In the genomic region with DNA sequence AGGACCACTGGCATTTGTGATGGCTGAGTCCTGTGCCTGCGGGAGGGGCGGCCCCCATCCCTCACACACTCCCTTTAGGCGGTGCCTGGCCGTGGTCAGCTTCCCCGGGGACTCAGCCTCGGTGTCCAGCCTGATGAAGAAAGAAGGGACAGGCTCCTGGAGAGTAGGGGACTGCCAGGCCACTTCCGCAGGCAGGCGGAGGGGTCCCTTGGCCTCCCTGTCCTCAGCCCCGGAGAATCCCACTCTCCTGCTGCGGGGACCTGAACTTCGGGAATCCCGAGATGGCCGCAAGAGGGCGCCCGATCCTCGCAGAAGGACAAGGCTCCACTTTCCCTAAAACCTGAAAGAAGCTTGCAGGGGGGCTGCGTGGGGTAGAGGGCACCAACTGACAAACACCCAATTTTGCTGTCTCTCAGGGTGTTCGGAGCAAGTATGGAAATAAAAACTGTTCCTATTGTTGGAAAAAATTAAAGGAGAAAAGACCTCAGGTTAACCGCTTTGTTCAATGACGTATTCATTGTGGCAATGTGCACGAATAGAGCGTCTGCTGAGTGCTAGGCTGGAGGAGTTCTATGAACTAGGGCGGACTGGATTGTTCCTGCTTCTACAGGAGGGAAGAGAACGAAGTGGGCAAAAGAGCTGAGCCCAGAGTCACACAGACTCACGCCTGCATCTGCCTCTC, we compare ENCODE assay signal across 1 cellular context.
TF ChIP-seq lines count a peak whose summit lies in the region.

No MANE protein-coding gene starts in this region.

TF ChIP-seq in HEK293, 187 proteins besides CTCF, POLR2A, EP300 and RAD21 (continued from another document):
- TF ChIP-seq, protein P1, sequence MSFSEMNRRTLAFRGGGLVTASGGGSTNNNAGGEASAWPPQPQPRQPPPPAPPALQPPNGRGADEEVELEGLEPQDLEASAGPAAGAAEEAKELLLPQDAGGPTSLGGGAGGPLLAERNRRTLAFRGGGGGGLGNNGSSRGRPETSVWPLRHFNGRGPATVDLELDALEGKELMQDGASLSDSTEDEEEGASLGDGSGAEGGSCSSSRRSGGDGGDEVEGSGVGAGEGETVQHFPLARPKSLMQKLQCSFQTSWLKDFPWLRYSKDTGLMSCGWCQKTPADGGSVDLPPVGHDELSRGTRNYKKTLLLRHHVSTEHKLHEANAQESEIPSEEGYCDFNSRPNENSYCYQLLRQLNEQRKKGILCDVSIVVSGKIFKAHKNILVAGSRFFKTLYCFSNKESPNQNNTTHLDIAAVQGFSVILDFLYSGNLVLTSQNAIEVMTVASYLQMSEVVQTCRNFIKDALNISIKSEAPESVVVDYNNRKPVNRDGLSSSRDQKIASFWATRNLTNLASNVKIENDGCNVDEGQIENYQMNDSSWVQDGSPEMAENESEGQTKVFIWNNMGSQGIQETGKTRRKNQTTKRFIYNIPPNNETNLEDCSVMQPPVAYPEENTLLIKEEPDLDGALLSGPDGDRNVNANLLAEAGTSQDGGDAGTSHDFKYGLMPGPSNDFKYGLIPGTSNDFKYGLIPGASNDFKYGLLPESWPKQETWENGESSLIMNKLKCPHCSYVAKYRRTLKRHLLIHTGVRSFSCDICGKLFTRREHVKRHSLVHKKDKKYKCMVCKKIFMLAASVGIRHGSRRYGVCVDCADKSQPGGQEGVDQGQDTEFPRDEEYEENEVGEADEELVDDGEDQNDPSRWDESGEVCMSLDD (tag by site-specific recombination; IDR thresholded peaks at IDR 0.05): 0 out of 2 replicates have a peak, but pooled peaks have one; percentile 15
- TF ChIP-seq GLIS2 (tag by site-specific recombination; IDR thresholded peaks at IDR 0.05) (peak; percentile 56; the same call in 1 of the 2 replicates), ZNF600 (tag by site-specific recombination; IDR thresholded peaks at IDR 0.05) (peak; percentile 40; the same call in 1 of the 2 replicates), KLF10 (tag by site-specific recombination; IDR thresholded peaks at IDR 0.05) (no peak), ZNF394 (tag by site-specific recombination; IDR thresholded peaks at IDR 0.05; ENCODE audit: borderline replicate concordance) (no peak), GLI2 (tag by site-specific recombination; IDR thresholded peaks at IDR 0.05; ENCODE audit: borderline replicate concordance, low read depth) (no peak), ZNF654 (tag by site-specific recombination; IDR thresholded peaks at IDR 0.05; ENCODE audit: low read depth) (peak; percentile 90), ZNF76 (tag by site-specific recombination; IDR thresholded peaks at IDR 0.05; ENCODE audit: borderline replicate concordance, low read depth) (no peak), OVOL3 (tag by site-specific recombination; IDR thresholded peaks at IDR 0.05) (no peak), ZNF660 (tag by site-specific recombination; IDR thresholded peaks at IDR 0.05) (peak; percentile 58), REPIN1 (tag by site-specific recombination; IDR thresholded peaks at IDR 0.05; ENCODE audit: low read depth) (no peak), GLIS1 (tag by site-specific recombination; IDR thresholded peaks at IDR 0.05) (peak; percentile 71), ZBTB8A (tag by site-specific recombination; IDR thresholded peaks at IDR 0.05) (peak; percentile 37; the same call in 1 of the 2 replicates), MYNN (tag by site-specific recombination; IDR thresholded peaks at IDR 0.05; ENCODE audit: borderline replicate concordance) (no peak), ZNF623 (tag by site-specific recombination; IDR thresholded peaks at IDR 0.05) (no peak), KLF1 (tag by site-specific recombination; IDR thresholded peaks at IDR 0.05) (no peak)
- TF ChIP-seq, protein P2, sequence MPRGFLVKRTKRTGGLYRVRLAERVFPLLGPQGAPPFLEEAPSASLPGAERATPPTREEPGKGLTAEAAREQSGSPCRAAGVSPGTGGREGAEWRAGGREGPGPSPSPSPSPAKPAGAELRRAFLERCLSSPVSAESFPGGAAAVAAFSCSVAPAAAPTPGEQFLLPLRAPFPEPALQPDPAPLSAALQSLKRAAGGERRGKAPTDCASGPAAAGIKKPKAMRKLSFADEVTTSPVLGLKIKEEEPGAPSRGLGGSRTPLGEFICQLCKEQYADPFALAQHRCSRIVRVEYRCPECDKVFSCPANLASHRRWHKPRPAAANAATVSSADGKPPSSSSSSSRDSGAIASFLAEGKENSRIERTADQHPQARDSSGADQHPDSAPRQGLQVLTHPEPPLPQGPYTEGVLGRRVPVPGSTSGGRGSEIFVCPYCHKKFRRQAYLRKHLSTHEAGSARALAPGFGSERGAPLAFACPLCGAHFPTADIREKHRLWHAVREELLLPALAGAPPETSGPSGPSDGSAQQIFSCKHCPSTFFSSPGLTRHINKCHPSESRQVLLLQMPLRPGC (tag by site-specific recombination; IDR thresholded peaks at IDR 0.05): no peak
- TF ChIP-seq, protein P3, sequence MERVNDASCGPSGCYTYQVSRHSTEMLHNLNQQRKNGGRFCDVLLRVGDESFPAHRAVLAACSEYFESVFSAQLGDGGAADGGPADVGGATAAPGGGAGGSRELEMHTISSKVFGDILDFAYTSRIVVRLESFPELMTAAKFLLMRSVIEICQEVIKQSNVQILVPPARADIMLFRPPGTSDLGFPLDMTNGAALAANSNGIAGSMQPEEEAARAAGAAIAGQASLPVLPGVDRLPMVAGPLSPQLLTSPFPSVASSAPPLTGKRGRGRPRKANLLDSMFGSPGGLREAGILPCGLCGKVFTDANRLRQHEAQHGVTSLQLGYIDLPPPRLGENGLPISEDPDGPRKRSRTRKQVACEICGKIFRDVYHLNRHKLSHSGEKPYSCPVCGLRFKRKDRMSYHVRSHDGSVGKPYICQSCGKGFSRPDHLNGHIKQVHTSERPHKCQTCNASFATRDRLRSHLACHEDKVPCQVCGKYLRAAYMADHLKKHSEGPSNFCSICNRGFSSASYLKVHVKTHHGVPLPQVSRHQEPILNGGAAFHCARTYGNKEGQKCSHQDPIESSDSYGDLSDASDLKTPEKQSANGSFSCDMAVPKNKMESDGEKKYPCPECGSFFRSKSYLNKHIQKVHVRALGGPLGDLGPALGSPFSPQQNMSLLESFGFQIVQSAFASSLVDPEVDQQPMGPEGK (tag by site-specific recombination; IDR thresholded peaks at IDR 0.05): peak; percentile 82
- TF ChIP-seq, protein P4, sequence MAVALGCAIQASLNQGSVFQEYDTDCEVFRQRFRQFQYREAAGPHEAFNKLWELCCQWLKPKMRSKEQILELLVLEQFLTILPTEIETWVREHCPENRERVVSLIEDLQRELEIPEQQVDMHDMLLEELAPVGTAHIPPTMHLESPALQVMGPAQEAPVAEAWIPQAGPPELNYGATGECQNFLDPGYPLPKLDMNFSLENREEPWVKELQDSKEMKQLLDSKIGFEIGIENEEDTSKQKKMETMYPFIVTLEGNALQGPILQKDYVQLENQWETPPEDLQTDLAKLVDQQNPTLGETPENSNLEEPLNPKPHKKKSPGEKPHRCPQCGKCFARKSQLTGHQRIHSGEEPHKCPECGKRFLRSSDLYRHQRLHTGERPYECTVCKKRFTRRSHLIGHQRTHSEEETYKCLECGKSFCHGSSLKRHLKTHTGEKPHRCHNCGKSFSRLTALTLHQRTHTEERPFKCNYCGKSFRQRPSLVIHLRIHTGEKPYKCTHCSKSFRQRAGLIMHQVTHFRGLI (tag by site-specific recombination; IDR thresholded peaks at IDR 0.05): no peak
TF ChIP-seq in HEK293: peak in this region for 18.
